ENCODE assay signal across 9 cellular contexts in genomic region chr7:43164757-43165156, GRCh38. TPM values are rescaled to one million over a fixed set of nuclear protein-coding genes. Genes with fewer than 3 reads are reported as not detected.
DNase-seq lines count a peak whose midpoint lies in the region; ATAC-seq and TF ChIP-seq lines count a peak whose summit lies in the region.
"Had no signal": no experiment of that assay in that cellular context is flagged by ENCODE, and none has a peak within 500 bp of the region (broad histone marks: within the 10 kb centered on the region; RNA-seq: fewer than 3 reads in every experiment).

No MANE protein-coding gene starts in this region.

- H3K79me2 ChIP-seq in SK-N-SH (ENCODE audit: insufficient read depth) = no peaks in the 10 kb centered on the region
- H3K79me2 ChIP-seq in OCI-LY7 (ENCODE audit: insufficient read depth, low read depth, low read length) = no peaks in the 10 kb centered on the region

- peak in 1 of 2 experiments; percentile 53; a peak in 2 of 4 replicates for TF ChIP-seq EP300 in SK-N-SH (IDR thresholded peaks at IDR 0.05; ENCODE audit: borderline replicate concordance in 1 of 2, low read depth in 1 of 2, low read length in 1 of 2)

- intact Hi-C loops in left lung (cut with DNase I) (no loop called here), OCI-LY7 (cut with micrococcal nuclease; ENCODE audit: unreplicated experiment) (no loop called here)

- H3K9me2 ChIP-seq in SK-N-SH (0 out of 2 replicates have a peak, but pooled peaks cover 4% of the 10 kb centered on the region), OCI-LY7 (ENCODE audit: insufficient read depth, low read length) (no peaks in the 10 kb centered on the region)

- H3K27me3 ChIP-seq in SK-N-SH (ENCODE audit: insufficient read depth) (peaks cover 17% of the 10 kb centered on the region), left lung (no peaks in the 10 kb centered on the region)

- H3F3A ChIP-seq in SK-N-SH (replicated peaks; ENCODE audit: insufficient read depth) = peaks cover 15% of the 10 kb centered on the region

- CTCF ChIA-PET in SK-N-SH (lab: Yijun Ruan, JAX) (no interaction called here), OCI-LY7 (lab: Charles Lee; ENCODE audit: unreplicated experiment) (no interaction called here)

- H2AFZ ChIP-seq in SK-N-SH (ENCODE audit: low read depth) = no peak overlapping the region; the same call in 1 of the 2 replicates
- no peak overlapping the region for H2AFZ ChIP-seq in OCI-LY7 (ENCODE audit: low read length)

- peak; percentile 3 for DNase-seq in activated CD4-positive, alpha-beta T cell treated with anti-CD3 and anti-CD28 coated beads for 48 hours
- DNase-seq in activated CD4-positive, alpha-beta T cell treated with anti-CD3 and anti-CD28 coated beads, Interleukin-2, amount 50 U/mL, for 48 hours = no peak
- DNase-seq in SK-N-SH (no peak), left lung (no peak), SW480 (ENCODE audit: low spot score) (no peak), NCI-H748 treated with DMSO at 0.1 percent for 48 hours (lab: John Stamatoyannopoulos, UW) (no peak), OCI-LY7 (ENCODE audit: low spot score) (no peak)

- H3K36me3 ChIP-seq in SK-N-SH (replicated peaks in 1 of 2; ENCODE audit: control insufficient read depth in 1 of 2, insufficient read depth in 2 of 2, low read length in 1 of 2) (no peaks in the 10 kb centered on the region), left lung (no peaks in the 10 kb centered on the region), OCI-LY7 (ENCODE audit: insufficient read depth, low read length) (no peaks in the 10 kb centered on the region)

- TF ChIP-seq CTCF in SK-N-SH (IDR thresholded peaks at IDR 0.05) (no peak), left lung (IDR thresholded peaks at IDR 0.05) (no peak), OCI-LY7 (conservative IDR thresholded peaks at IDR 0.05; ENCODE audit: low read length) (no peak)

- H3K4me2 ChIP-seq in SK-N-SH (peak overlapping the region; percentile 26; the same call in 1 of the 2 replicates), OCI-LY7 (ENCODE audit: low read length) (no peak overlapping the region)

- BruUV-seq in OCI-LY7 (replicated peaks; lab: Mats Ljungman, UMichigan) = no TSS peak

- ATAC-seq in HG02970 (IDR thresholded peaks at IDR 0.05; ENCODE audit: low FRiP score, unreplicated experiment) (peak; percentile 68), left lung (peak; percentile 81)

- H3K27ac ChIP-seq in SK-N-SH (ENCODE audit: low read depth in 2 of 2, low read length in 1 of 2) = peak overlapping the region in 1 of 2 experiments; percentile 8; a peak in 1 of 4 replicates
- no peak overlapping the region for H3K27ac ChIP-seq in left lung
- H3K27ac ChIP-seq in OCI-LY7 (ENCODE audit: low read depth, low read length, poor library complexity, severe bottlenecking) = no peak overlapping the region
- H3K27ac ChIP-seq: C4-2B had no signal

- no peak overlapping the region for H3K9ac ChIP-seq in SK-N-SH

- no peak for TF ChIP-seq RAD21 in SK-N-SH (IDR thresholded peaks at IDR 0.05; ENCODE audit: low read length)

- H3K4me3 ChIP-seq in SK-N-SH (ENCODE audit: low read depth in 2 of 2, low read length in 1 of 2) (no peak overlapping the region), left lung (no peak overlapping the region), OCI-LY7 (ENCODE audit: low read depth, low read length, poor library complexity, severe bottlenecking) (no peak overlapping the region)

- H3K9me3 ChIP-seq in SK-N-SH (no peaks in the 10 kb centered on the region), left lung (no peaks in the 10 kb centered on the region), OCI-LY7 (ENCODE audit: low read length) (no peaks in the 10 kb centered on the region)

- POLR2A ChIA-PET in SK-N-SH (lab: Yijun Ruan, JAX) = no interaction called here
- POLR2A ChIA-PET in OCI-LY7 (lab: Charles Lee) = no interaction called here

- H4K20me1 ChIP-seq in SK-N-SH (ENCODE audit: insufficient read depth) (no peaks in the 10 kb centered on the region), OCI-LY7 (ENCODE audit: insufficient read depth, low read length) (no peaks in the 10 kb centered on the region)

- WGBS in SK-N-SH (ENCODE audit: low lambda C conversion rate) = 8% methylated on average over 4 of the region's 4 CpGs

- H3K4me1 ChIP-seq in SK-N-SH (ENCODE audit: control insufficient read depth in 1 of 2, insufficient read depth in 2 of 2, low read depth in 1 of 2, low read length in 1 of 2) = peaks cover 0 to 9% of the 10 kb centered on the region in 2 experiments; a peak in 1 of 4 replicates
- no peaks in the 10 kb centered on the region for H3K4me1 ChIP-seq in left lung
- no peaks in the 10 kb centered on the region for H3K4me1 ChIP-seq in OCI-LY7 (ENCODE audit: insufficient read depth, low read length, poor library complexity, severe bottlenecking)

TF ChIP-seq in SK-N-SH, 30 proteins besides CTCF, POLR2A, EP300 and RAD21 (continues in another document):
- TF ChIP-seq MAX (IDR thresholded peaks at IDR 0.05; ENCODE audit: low read depth) = peak; percentile 81
- no peak for TF ChIP-seq CHD2 (IDR thresholded peaks at IDR 0.05; ENCODE audit: low read length, partially characterized antibody)
- TF ChIP-seq ELF1 (IDR thresholded peaks at IDR 0.05) = 0 out of 2 replicates have a peak, but pooled peaks have one; percentile 34
- no peak for TF ChIP-seq FOXM1 (IDR thresholded peaks at IDR 0.05; ENCODE audit: low read depth)
- no peak for TF ChIP-seq MXI1 (IDR thresholded peaks at IDR 0.05; ENCODE audit: low read depth, low read length)
- TF ChIP-seq POLR2AphosphoS5 (IDR thresholded peaks at IDR 0.05; ENCODE audit: low read depth, low read length) = no peak; the same call in 1 of the 2 replicates
- peak; percentile 89; the same call in 1 of the 2 replicates for TF ChIP-seq RXRA (IDR thresholded peaks at IDR 0.05; ENCODE audit: borderline replicate concordance, low read depth)
- no peak for TF ChIP-seq TAF1 (IDR thresholded peaks at IDR 0.05; ENCODE audit: borderline replicate concordance, low read depth, low read length)
- no peak for TF ChIP-seq RFX5 (IDR thresholded peaks at IDR 0.05; ENCODE audit: low read length)
- TF ChIP-seq ZBTB33 (IDR thresholded peaks at IDR 0.05; ENCODE audit: borderline replicate concordance, low read depth) = peak; percentile 78; the same call in 1 of the 2 replicates
- peak; percentile 94 for TF ChIP-seq FOSL2 (IDR thresholded peaks at IDR 0.05; ENCODE audit: borderline replicate concordance, low read depth)
- TF ChIP-seq USF2 (IDR thresholded peaks at IDR 0.05; ENCODE audit: borderline replicate concordance, low read depth, low read length) = no peak
- peak; percentile 54; the same call in 1 of the 2 replicates for TF ChIP-seq YY1 (IDR thresholded peaks at IDR 0.05; ENCODE audit: low read depth)
- peak; percentile 34; the same call in 1 of the 2 replicates for TF ChIP-seq TEAD4 (IDR thresholded peaks at IDR 0.05; ENCODE audit: borderline replicate concordance, insufficient read depth)
- no peak for TF ChIP-seq GABPA (IDR thresholded peaks at IDR 0.05; ENCODE audit: low read depth)
- TF ChIP-seq RCOR1 (IDR thresholded peaks at IDR 0.05; ENCODE audit: low read length) = no peak
- TF ChIP-seq FOXJ3 (CRISPR knock-in tag; IDR thresholded peaks at IDR 0.05) = no peak
- no peak for TF ChIP-seq NRF1 (IDR thresholded peaks at IDR 0.05; ENCODE audit: low read depth, low read length)
- no peak for TF ChIP-seq USF1 (IDR thresholded peaks at IDR 0.05; ENCODE audit: borderline replicate concordance, low read depth)
- peak; percentile 77; the same call in 1 of the 2 replicates for TF ChIP-seq NFIC (IDR thresholded peaks at IDR 0.05; ENCODE audit: borderline replicate concordance)
- TF ChIP-seq EZH2phosphoT487 (IDR thresholded peaks at IDR 0.05; ENCODE audit: borderline replicate concordance, low read depth) = no peak

RNA-seq across cellular contexts. Expression of gene HECW1, which starts 52.3 kb away (rescaled TPM):
- not detected in 2 replicates for polyA plus RNA-seq in SK-N-SH (2012; rRNA removed)
- polyA plus RNA-seq in SK-N-SH (2012; cell fraction: cytosol; rRNA removed) = not detected in 2 replicates
- 0.01 TPM in 1 of 2 replicates, not detected in the other for polyA plus RNA-seq in SK-N-SH (2012; cell fraction: nucleus; rRNA removed)
- 1 to 10 TPM in 1 of 2 donors, under 1 TPM in 1; 0.29 to 1.4 TPM for total RNA-seq in left lung
- 2.0 TPM in 2 replicates for total RNA-seq in OCI-LY7 (2014; rRNA removed; shearing (Covaris generic))
- 1.9 and 2.0 TPM in 2 replicates for total RNA-seq in OCI-LY7 (2022)
